In the genomic region with DNA sequence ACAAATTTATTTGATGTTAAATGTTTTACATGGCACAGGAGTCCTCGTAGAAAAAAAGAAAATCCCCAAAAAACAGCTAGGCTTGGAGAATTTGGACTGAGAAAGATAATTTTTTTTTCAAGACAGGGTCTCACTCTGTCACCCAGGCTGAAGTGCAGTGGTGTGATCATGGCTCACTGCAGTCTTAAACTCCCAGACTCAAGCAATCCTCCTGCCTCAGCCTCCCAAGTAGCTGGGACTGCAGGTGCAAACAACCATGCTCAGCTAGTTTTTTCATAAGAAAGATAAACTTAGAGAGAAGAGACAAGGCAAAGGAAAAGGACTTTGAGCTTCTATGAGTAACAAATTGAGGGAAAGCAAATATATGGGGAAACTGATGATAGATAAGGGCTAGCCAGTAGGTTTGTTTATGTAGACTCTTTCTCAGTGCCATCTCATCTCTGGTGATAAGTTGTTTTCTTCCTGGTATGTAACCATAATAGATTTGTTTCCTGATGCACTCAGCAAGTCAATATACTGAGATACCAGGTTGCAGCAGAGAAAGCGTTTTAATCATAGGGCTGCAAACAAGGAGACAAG, we compare ENCODE assay signal across 1 cellular context.
TF ChIP-seq lines count a peak whose summit lies in the region.

No MANE protein-coding gene starts in this region.

TF ChIP-seq in HepG2, 621 proteins besides CTCF, POLR2A, EP300 and RAD21 (continued from another document and continues in another):
- TF ChIP-seq, protein P1, sequence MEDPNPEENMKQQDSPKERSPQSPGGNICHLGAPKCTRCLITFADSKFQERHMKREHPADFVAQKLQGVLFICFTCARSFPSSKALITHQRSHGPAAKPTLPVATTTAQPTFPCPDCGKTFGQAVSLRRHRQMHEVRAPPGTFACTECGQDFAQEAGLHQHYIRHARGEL (CRISPR knock-in tag; IDR thresholded peaks at IDR 0.05) = no peak
- TF ChIP-seq ZNF232 (CRISPR knock-in tag; IDR thresholded peaks at IDR 0.05; ENCODE audit: borderline replicate concordance) (no peak), FIP1L1 (IDR thresholded peaks at IDR 0.05; ENCODE audit: borderline replicate concordance, insufficient read depth, low read depth, low read length) (no peak), PRPF4 (IDR thresholded peaks at IDR 0.05; ENCODE audit: low read depth, low read length, poor library complexity, severe bottlenecking) (no peak), ZSCAN29 (CRISPR knock-in tag; conservative IDR thresholded peaks at IDR 0.05) (no peak), ZBTB7B (CRISPR knock-in tag; IDR thresholded peaks at IDR 0.05) (no peak), HNF4A (CRISPR knock-in tag; IDR thresholded peaks at IDR 0.05) (peak; percentile 92), ZNF619 (CRISPR knock-in tag; IDR thresholded peaks at IDR 0.05) (no peak), MED1 (CRISPR knock-in tag; IDR thresholded peaks at IDR 0.05) (peak; percentile 62), MIXL1 (CRISPR knock-in tag; IDR thresholded peaks at IDR 0.05) (peak; percentile 32; the same call in 1 of the 2 replicates), NFKB2 (CRISPR knock-in tag; IDR thresholded peaks at IDR 0.05; ENCODE audit: borderline replicate concordance) (no peak), SMAD9 (CRISPR knock-in tag; IDR thresholded peaks at IDR 0.05) (no peak), GATAD1 (CRISPR knock-in tag; IDR thresholded peaks at IDR 0.05) (0 out of 2 replicates have a peak, but pooled peaks have one; percentile 25), ZNF12 (CRISPR knock-in tag; IDR thresholded peaks at IDR 0.05) (no peak), ELF3 (CRISPR knock-in tag; IDR thresholded peaks at IDR 0.05) (peak; percentile 89), CENPX (CRISPR knock-in tag; IDR thresholded peaks at IDR 0.05) (no peak), DPF2 (CRISPR knock-in tag; IDR thresholded peaks at IDR 0.05; ENCODE audit: borderline replicate concordance, low read depth) (0 out of 2 replicates have a peak, but pooled peaks have one; percentile 66), RFXANK (CRISPR knock-in tag; IDR thresholded peaks at IDR 0.05) (no peak), ZBTB21 (CRISPR knock-in tag; IDR thresholded peaks at IDR 0.05) (no peak), ZMYM4 (CRISPR knock-in tag; IDR thresholded peaks at IDR 0.05) (peak; percentile 17; the same call in 1 of the 2 replicates), ZSCAN9 (CRISPR knock-in tag; IDR thresholded peaks at IDR 0.05; ENCODE audit: borderline replicate concordance) (no peak; the same call in 1 of the 2 replicates), LCORL (IDR thresholded peaks at IDR 0.05) (no peak), LCORL (CRISPR knock-in tag; IDR thresholded peaks at IDR 0.05) (no peak), RARA (CRISPR knock-in tag; IDR thresholded peaks at IDR 0.05) (0 out of 2 replicates have a peak, but pooled peaks have one; percentile 27), POLR2AphosphoS2 (IDR thresholded peaks at IDR 0.05; ENCODE audit: low read depth, low read length) (no peak), SOX6 (IDR thresholded peaks at IDR 0.05) (no peak), SOX6 (CRISPR knock-in tag; IDR thresholded peaks at IDR 0.05) (peak; percentile 76), RBM22 (optimal IDR thresholded peaks at IDR 0.05; ENCODE audit: low read length) (no peak), BRD4 (CRISPR knock-in tag; IDR thresholded peaks at IDR 0.05) (no peak), POGZ (CRISPR knock-in tag; IDR thresholded peaks at IDR 0.05) (peak; percentile 64), BCL6 (CRISPR knock-in tag; IDR thresholded peaks at IDR 0.05) (peak; percentile 82), ZNF282 (IDR thresholded peaks at IDR 0.05; ENCODE audit: partially characterized antibody) (no peak), ZNF317 (CRISPR knock-in tag; IDR thresholded peaks at IDR 0.05) (no peak), HMG20B (CRISPR knock-in tag; conservative IDR thresholded peaks at IDR 0.05) (no peak), ZNF607 (CRISPR knock-in tag; IDR thresholded peaks at IDR 0.05; ENCODE audit: borderline replicate concordance) (no peak)
- TF ChIP-seq, protein P2, sequence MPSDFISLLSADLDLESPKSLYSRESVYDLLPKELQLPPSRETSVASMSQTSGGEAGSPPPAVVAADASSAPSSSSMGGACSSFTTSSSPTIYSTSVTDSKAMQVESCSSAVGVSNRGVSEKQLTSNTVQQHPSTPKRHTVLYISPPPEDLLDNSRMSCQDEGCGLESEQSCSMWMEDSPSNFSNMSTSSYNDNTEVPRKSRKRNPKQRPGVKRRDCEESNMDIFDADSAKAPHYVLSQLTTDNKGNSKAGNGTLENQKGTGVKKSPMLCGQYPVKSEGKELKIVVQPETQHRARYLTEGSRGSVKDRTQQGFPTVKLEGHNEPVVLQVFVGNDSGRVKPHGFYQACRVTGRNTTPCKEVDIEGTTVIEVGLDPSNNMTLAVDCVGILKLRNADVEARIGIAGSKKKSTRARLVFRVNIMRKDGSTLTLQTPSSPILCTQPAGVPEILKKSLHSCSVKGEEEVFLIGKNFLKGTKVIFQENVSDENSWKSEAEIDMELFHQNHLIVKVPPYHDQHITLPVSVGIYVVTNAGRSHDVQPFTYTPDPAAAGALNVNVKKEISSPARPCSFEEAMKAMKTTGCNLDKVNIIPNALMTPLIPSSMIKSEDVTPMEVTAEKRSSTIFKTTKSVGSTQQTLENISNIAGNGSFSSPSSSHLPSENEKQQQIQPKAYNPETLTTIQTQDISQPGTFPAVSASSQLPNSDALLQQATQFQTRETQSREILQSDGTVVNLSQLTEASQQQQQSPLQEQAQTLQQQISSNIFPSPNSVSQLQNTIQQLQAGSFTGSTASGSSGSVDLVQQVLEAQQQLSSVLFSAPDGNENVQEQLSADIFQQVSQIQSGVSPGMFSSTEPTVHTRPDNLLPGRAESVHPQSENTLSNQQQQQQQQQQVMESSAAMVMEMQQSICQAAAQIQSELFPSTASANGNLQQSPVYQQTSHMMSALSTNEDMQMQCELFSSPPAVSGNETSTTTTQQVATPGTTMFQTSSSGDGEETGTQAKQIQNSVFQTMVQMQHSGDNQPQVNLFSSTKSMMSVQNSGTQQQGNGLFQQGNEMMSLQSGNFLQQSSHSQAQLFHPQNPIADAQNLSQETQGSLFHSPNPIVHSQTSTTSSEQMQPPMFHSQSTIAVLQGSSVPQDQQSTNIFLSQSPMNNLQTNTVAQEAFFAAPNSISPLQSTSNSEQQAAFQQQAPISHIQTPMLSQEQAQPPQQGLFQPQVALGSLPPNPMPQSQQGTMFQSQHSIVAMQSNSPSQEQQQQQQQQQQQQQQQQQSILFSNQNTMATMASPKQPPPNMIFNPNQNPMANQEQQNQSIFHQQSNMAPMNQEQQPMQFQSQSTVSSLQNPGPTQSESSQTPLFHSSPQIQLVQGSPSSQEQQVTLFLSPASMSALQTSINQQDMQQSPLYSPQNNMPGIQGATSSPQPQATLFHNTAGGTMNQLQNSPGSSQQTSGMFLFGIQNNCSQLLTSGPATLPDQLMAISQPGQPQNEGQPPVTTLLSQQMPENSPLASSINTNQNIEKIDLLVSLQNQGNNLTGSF (CRISPR knock-in tag; IDR thresholded peaks at IDR 0.05) = no peak
- TF ChIP-seq, protein P3, sequence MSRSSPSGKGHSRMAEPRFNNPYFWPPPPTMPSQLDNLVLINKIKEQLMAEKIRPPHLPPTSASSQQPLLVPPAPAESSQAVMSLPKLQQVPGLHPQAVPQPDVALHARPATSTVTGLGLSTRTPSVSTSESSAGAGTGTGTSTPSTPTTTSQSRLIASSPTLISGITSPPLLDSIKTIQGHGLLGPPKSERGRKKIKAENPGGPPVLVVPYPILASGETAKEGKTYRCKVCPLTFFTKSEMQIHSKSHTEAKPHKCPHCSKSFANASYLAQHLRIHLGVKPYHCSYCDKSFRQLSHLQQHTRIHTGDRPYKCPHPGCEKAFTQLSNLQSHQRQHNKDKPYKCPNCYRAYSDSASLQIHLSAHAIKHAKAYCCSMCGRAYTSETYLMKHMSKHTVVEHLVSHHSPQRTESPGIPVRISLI (CRISPR knock-in tag; IDR thresholded peaks at IDR 0.05; ENCODE audit: borderline replicate concordance) = peak; percentile 85
- TF ChIP-seq, protein P4, sequence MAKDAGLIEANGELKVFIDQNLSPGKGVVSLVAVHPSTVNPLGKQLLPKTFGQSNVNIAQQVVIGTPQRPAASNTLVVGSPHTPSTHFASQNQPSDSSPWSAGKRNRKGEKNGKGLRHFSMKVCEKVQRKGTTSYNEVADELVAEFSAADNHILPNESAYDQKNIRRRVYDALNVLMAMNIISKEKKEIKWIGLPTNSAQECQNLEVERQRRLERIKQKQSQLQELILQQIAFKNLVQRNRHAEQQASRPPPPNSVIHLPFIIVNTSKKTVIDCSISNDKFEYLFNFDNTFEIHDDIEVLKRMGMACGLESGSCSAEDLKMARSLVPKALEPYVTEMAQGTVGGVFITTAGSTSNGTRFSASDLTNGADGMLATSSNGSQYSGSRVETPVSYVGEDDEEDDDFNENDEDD (CRISPR knock-in tag; IDR thresholded peaks at IDR 0.05; ENCODE audit: borderline replicate concordance) = no peak
- TF ChIP-seq, protein P5, sequence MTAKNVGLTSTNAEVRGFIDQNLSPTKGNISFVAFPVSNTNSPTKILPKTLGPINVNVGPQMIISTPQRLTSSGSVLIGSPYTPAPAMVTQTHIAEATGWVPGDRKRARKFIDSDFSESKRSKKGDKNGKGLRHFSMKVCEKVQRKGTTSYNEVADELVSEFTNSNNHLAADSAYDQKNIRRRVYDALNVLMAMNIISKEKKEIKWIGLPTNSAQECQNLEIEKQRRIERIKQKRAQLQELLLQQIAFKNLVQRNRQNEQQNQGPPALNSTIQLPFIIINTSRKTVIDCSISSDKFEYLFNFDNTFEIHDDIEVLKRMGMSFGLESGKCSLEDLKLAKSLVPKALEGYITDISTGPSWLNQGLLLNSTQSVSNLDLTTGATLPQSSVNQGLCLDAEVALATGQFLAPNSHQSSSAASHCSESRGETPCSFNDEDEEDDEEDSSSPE (CRISPR knock-in tag; IDR thresholded peaks at IDR 0.05) = no peak
- TF ChIP-seq, protein P6, sequence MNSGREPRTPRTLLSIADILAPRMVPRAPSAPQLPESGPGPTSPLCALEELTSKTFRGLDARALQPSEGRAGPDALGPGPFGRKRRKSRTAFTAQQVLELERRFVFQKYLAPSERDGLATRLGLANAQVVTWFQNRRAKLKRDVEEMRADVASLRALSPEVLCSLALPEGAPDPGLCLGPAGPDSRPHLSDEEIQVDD (CRISPR knock-in tag; IDR thresholded peaks at IDR 0.05; ENCODE audit: borderline replicate concordance) = no peak
- TF ChIP-seq, protein P7, sequence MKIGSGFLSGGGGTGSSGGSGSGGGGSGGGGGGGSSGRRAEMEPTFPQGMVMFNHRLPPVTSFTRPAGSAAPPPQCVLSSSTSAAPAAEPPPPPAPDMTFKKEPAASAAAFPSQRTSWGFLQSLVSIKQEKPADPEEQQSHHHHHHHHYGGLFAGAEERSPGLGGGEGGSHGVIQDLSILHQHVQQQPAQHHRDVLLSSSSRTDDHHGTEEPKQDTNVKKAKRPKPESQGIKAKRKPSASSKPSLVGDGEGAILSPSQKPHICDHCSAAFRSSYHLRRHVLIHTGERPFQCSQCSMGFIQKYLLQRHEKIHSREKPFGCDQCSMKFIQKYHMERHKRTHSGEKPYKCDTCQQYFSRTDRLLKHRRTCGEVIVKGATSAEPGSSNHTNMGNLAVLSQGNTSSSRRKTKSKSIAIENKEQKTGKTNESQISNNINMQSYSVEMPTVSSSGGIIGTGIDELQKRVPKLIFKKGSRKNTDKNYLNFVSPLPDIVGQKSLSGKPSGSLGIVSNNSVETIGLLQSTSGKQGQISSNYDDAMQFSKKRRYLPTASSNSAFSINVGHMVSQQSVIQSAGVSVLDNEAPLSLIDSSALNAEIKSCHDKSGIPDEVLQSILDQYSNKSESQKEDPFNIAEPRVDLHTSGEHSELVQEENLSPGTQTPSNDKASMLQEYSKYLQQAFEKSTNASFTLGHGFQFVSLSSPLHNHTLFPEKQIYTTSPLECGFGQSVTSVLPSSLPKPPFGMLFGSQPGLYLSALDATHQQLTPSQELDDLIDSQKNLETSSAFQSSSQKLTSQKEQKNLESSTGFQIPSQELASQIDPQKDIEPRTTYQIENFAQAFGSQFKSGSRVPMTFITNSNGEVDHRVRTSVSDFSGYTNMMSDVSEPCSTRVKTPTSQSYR (CRISPR knock-in tag; IDR thresholded peaks at IDR 0.05; ENCODE audit: borderline replicate concordance) = no peak
- TF ChIP-seq, protein P8, sequence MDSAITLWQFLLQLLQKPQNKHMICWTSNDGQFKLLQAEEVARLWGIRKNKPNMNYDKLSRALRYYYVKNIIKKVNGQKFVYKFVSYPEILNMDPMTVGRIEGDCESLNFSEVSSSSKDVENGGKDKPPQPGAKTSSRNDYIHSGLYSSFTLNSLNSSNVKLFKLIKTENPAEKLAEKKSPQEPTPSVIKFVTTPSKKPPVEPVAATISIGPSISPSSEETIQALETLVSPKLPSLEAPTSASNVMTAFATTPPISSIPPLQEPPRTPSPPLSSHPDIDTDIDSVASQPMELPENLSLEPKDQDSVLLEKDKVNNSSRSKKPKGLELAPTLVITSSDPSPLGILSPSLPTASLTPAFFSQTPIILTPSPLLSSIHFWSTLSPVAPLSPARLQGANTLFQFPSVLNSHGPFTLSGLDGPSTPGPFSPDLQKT (CRISPR knock-in tag; IDR thresholded peaks at IDR 0.05; ENCODE audit: borderline replicate concordance) = no peak
- TF ChIP-seq, protein P9, sequence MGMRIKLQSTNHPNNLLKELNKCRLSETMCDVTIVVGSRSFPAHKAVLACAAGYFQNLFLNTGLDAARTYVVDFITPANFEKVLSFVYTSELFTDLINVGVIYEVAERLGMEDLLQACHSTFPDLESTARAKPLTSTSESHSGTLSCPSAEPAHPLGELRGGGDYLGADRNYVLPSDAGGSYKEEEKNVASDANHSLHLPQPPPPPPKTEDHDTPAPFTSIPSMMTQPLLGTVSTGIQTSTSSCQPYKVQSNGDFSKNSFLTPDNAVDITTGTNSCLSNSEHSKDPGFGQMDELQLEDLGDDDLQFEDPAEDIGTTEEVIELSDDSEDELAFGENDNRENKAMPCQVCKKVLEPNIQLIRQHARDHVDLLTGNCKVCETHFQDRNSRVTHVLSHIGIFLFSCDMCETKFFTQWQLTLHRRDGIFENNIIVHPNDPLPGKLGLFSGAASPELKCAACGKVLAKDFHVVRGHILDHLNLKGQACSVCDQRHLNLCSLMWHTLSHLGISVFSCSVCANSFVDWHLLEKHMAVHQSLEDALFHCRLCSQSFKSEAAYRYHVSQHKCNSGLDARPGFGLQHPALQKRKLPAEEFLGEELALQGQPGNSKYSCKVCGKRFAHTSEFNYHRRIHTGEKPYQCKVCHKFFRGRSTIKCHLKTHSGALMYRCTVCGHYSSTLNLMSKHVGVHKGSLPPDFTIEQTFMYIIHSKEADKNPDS (CRISPR knock-in tag; IDR thresholded peaks at IDR 0.05) = no peak
- TF ChIP-seq, protein P10, sequence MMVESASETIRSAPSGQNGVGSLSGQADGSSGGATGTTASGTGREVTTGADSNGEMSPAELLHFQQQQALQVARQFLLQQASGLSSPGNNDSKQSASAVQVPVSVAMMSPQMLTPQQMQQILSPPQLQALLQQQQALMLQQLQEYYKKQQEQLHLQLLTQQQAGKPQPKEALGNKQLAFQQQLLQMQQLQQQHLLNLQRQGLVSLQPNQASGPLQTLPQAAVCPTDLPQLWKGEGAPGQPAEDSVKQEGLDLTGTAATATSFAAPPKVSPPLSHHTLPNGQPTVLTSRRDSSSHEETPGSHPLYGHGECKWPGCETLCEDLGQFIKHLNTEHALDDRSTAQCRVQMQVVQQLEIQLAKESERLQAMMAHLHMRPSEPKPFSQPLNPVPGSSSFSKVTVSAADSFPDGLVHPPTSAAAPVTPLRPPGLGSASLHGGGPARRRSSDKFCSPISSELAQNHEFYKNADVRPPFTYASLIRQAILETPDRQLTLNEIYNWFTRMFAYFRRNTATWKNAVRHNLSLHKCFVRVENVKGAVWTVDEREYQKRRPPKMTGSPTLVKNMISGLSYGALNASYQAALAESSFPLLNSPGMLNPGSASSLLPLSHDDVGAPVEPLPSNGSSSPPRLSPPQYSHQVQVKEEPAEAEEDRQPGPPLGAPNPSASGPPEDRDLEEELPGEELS (CRISPR knock-in tag; IDR thresholded peaks at IDR 0.05) = peak; percentile 89
